ENCODE assay signal across 8 cellular contexts in genomic region chr1:39955547-39956539, GRCh38. TPM values are rescaled to one million over a fixed set of nuclear protein-coding genes. Genes with fewer than 3 reads are reported as not detected.
DNase-seq lines count a peak whose midpoint lies in the region; ATAC-seq and TF ChIP-seq lines count a peak whose summit lies in the region.

No MANE protein-coding gene starts in this region.

- CTCF ChIA-PET in SK-N-SH (lab: Yijun Ruan, JAX) = interaction anchor here (0.8 to 6.0 kb wide), 7 partner anchors 17 to 156 kb away, joined by 3 to 37 read pairs (median 4); partner anchors contain the start of gene MYCL

- in situ Hi-C loops in GM23248 (cut with MboI) = no loop called here

- peak overlapping the region; percentile 83 for H3K4me2 ChIP-seq in DND-41 (ENCODE audit: insufficient read depth, low read length)
- H3K4me2 ChIP-seq in GM23248 (ENCODE audit: unreplicated experiment) = peak overlapping the region; percentile 95
- peak overlapping the region; percentile 94 for H3K4me2 ChIP-seq in Loucy (ENCODE audit: low read depth, low read length, poor library complexity, severe bottlenecking)
- peak overlapping the region; percentile 99 for H3K4me2 ChIP-seq in SK-N-SH

- 13 to 14% methylated on average over 36 of the region's 36 CpGs for WGBS in GM23248 (ENCODE audit: low coverage in 1 of 2, low lambda C conversion rate in 2 of 2, missing lambda C conversion rate in 2 of 2), 2 experiments
- WGBS in SK-N-SH (ENCODE audit: low lambda C conversion rate) = 21% methylated on average over 21 of the region's 36 CpGs

- peak; percentile 43 for ATAC-seq in DND-41 (ENCODE audit: insufficient read depth, low read depth)
- no peak for ATAC-seq in left lobe of liver

- H3F3A ChIP-seq in GM23248 (ENCODE audit: insufficient read depth) (no peaks in the 10 kb centered on the region), Loucy (ENCODE audit: low read depth) (no peaks in the 10 kb centered on the region), SK-N-SH (replicated peaks; ENCODE audit: insufficient read depth) (no peaks in the 10 kb centered on the region)

- H3K27me3 ChIP-seq in DND-41 (ENCODE audit: insufficient read depth, low read length, poor library complexity) (peaks cover 16% of the 10 kb centered on the region), GM23248 (replicated peaks; ENCODE audit: insufficient read depth) (no peaks in the 10 kb centered on the region), Loucy (ENCODE audit: insufficient read depth, low read length, poor library complexity, severe bottlenecking) (no peaks in the 10 kb centered on the region), SK-N-SH (ENCODE audit: insufficient read depth) (no peaks in the 10 kb centered on the region), iPS-15b (ENCODE audit: control insufficient read depth, insufficient read depth, low read length) (peaks cover 34% of the 10 kb centered on the region)

- H3K27ac ChIP-seq in DND-41 (ENCODE audit: low read length) (peak overlapping the region; percentile 6; the same call in 1 of the 2 replicates), GM23248 (peak overlapping the region; percentile 26), SK-N-SH (ENCODE audit: low read depth in 2 of 2, low read length in 1 of 2) (peak overlapping the region in 1 of 2 experiments; percentile 40; a peak in 1 of 4 replicates)

- H3K4me1 ChIP-seq in DND-41 (ENCODE audit: insufficient read depth, low read length) (peaks cover 27% of the 10 kb centered on the region), GM23248 (ENCODE audit: insufficient read depth) (peaks cover 14% of the 10 kb centered on the region; the same call in 1 of the 2 replicates), Loucy (ENCODE audit: insufficient read depth, low read length, poor library complexity, severe bottlenecking) (peaks cover 17% of the 10 kb centered on the region), SK-N-SH (ENCODE audit: control insufficient read depth in 1 of 2, insufficient read depth in 2 of 2, low read depth in 1 of 2, low read length in 1 of 2) (peaks cover 0 to 27% of the 10 kb centered on the region in 2 experiments; a peak in 1 of 4 replicates), iPS-15b (ENCODE audit: control insufficient read depth, insufficient read depth, low read length) (no peaks in the 10 kb centered on the region)

- POLR2A ChIA-PET in SK-N-SH (lab: Yijun Ruan, JAX) = interaction anchor here (1.3 kb wide), 1 partner anchor 30 kb away, joined by 3 read pairs; no protein-coding TSS in a partner anchor

- no peak for TF ChIP-seq CTCF in DND-41 (IDR thresholded peaks at IDR 0.05; ENCODE audit: borderline replicate concordance, extremely low read depth, low read length, poor library complexity, severe bottlenecking)
- TF ChIP-seq CTCF in Loucy (conservative IDR thresholded peaks at IDR 0.05; ENCODE audit: low read length) = no peak
- no peak for TF ChIP-seq CTCF in SK-N-SH (IDR thresholded peaks at IDR 0.05)

- DNase-seq in DND-41 (peak; percentile 56), GM23248 (peak; percentile 84), SK-N-SH (peak; percentile 66), amniotic epithelial cell (ENCODE audit: low read depth) (peak; percentile 52), left lobe of liver (ENCODE audit: low spot score) (no peak)
- DNase-seq in stimulated activated CD4-positive, alpha-beta T cell treated with anti-CD3 and anti-CD28 coated beads, Interleukin-12 subunit alpha, Interleukin-12 subunit beta, amount 100 ng/mL, for 4 hours = peak; percentile 51

- H3K9ac ChIP-seq in DND-41 (ENCODE audit: low read depth, low read length) = peak overlapping the region; percentile 60
- peak overlapping the region; percentile 74 for H3K9ac ChIP-seq in GM23248
- H3K9ac ChIP-seq in Loucy (ENCODE audit: low read depth, low read length, poor library complexity, severe bottlenecking) = peak overlapping the region; percentile 59
- H3K9ac ChIP-seq in SK-N-SH = peak overlapping the region; percentile 71
- no peak overlapping the region for H3K9ac ChIP-seq in iPS-15b (ENCODE audit: low read depth, low read length)

- H3K4me3 ChIP-seq in DND-41 (ENCODE audit: low read depth in 1 of 2, low read length in 2 of 2) (peak overlapping the region; percentile 13 to 57; a peak in 3 of 4 replicates), GM23248 (peak overlapping the region; percentile 78), Loucy (ENCODE audit: low read length, poor library complexity, severe bottlenecking) (peak overlapping the region; percentile 82), SK-N-SH (ENCODE audit: low read depth in 2 of 2, low read length in 1 of 2) (peak overlapping the region; percentile 66 to 71), iPS-15b (ENCODE audit: low read depth, low read length) (peak overlapping the region; percentile 65)

- H3K36me3 ChIP-seq in DND-41 (ENCODE audit: insufficient read depth, low read length) = no peaks in the 10 kb centered on the region
- no peaks in the 10 kb centered on the region for H3K36me3 ChIP-seq in GM23248 (ENCODE audit: low read depth)
- no peaks in the 10 kb centered on the region for H3K36me3 ChIP-seq in Loucy (ENCODE audit: insufficient read depth, low read length)
- H3K36me3 ChIP-seq in SK-N-SH (replicated peaks in 1 of 2; ENCODE audit: control insufficient read depth in 1 of 2, insufficient read depth in 2 of 2, low read length in 1 of 2) = no peaks in the 10 kb centered on the region
- peaks cover 8% of the 10 kb centered on the region for H3K36me3 ChIP-seq in iPS-15b (ENCODE audit: control insufficient read depth, insufficient read depth, low read length)

- no peak for TF ChIP-seq EP300 in SK-N-SH (IDR thresholded peaks at IDR 0.05; ENCODE audit: borderline replicate concordance in 1 of 2, low read depth in 1 of 2, low read length in 1 of 2)

- H3K9me3 ChIP-seq in DND-41 (ENCODE audit: insufficient read depth, low read length, severe bottlenecking) (no peaks in the 10 kb centered on the region), GM23248 (ENCODE audit: low read depth) (no peaks in the 10 kb centered on the region), Loucy (ENCODE audit: insufficient read depth, low read depth, low read length) (no peaks in the 10 kb centered on the region), SK-N-SH (no peaks in the 10 kb centered on the region), iPS-15b (ENCODE audit: control insufficient read depth, insufficient read depth, low read length) (no peaks in the 10 kb centered on the region)

- H4K20me1 ChIP-seq in DND-41 (ENCODE audit: insufficient read depth, low read length) (peaks cover 5% of the 10 kb centered on the region; the same call in 1 of the 2 replicates), GM23248 (ENCODE audit: insufficient read depth) (no peaks in the 10 kb centered on the region), Loucy (ENCODE audit: insufficient read depth, low read length, poor library complexity, severe bottlenecking) (no peaks in the 10 kb centered on the region), SK-N-SH (ENCODE audit: insufficient read depth) (no peaks in the 10 kb centered on the region)

- TF ChIP-seq RAD21 in SK-N-SH (IDR thresholded peaks at IDR 0.05; ENCODE audit: low read length) = no peak

- H3K9me2 ChIP-seq in GM23248 (ENCODE audit: insufficient read depth) = no peaks in the 10 kb centered on the region
- H3K9me2 ChIP-seq in Loucy (replicated peaks; ENCODE audit: low read depth, low read length) = no peaks in the 10 kb centered on the region
- no peaks in the 10 kb centered on the region for H3K9me2 ChIP-seq in SK-N-SH

- H3K79me2 ChIP-seq in DND-41 (ENCODE audit: insufficient read depth, low read length) = no peaks in the 10 kb centered on the region
- H3K79me2 ChIP-seq in GM23248 (ENCODE audit: insufficient read depth) = no peaks in the 10 kb centered on the region
- H3K79me2 ChIP-seq in Loucy (ENCODE audit: insufficient read depth, low read length) = no peaks in the 10 kb centered on the region
- H3K79me2 ChIP-seq in SK-N-SH (ENCODE audit: insufficient read depth) = peaks cover 8% of the 10 kb centered on the region; the same call in 1 of the 2 replicates

- H2AFZ ChIP-seq in DND-41 (ENCODE audit: low read depth, low read length) (peak overlapping the region; percentile 69), GM23248 (peak overlapping the region; percentile 86), Loucy (ENCODE audit: low read length) (peak overlapping the region; percentile 93), SK-N-SH (ENCODE audit: low read depth) (peak overlapping the region; percentile 94)

TF ChIP-seq in SK-N-SH, 30 proteins besides CTCF, POLR2A, EP300 and RAD21:
- peak; percentile 18 for TF ChIP-seq CHD2 (IDR thresholded peaks at IDR 0.05; ENCODE audit: low read length, partially characterized antibody)
- no peak for TF ChIP-seq NFIC (IDR thresholded peaks at IDR 0.05; ENCODE audit: borderline replicate concordance)
- peak; percentile 82 for TF ChIP-seq MAX (IDR thresholded peaks at IDR 0.05; ENCODE audit: low read depth)
- TF ChIP-seq RFX5 (IDR thresholded peaks at IDR 0.05; ENCODE audit: low read length) = no peak
- no peak for TF ChIP-seq FOXJ3 (CRISPR knock-in tag; IDR thresholded peaks at IDR 0.05)
- peak; percentile 24; the same call in 1 of the 2 replicates for TF ChIP-seq FOSL2 (IDR thresholded peaks at IDR 0.05; ENCODE audit: borderline replicate concordance, low read depth)

RNA-seq across cellular contexts. Expression of gene MFSD2A, which starts 0.9 kb away (rescaled TPM):
- 4.6 and 9.4 TPM in 2 replicates for total RNA-seq in GM23248 (2014; rRNA removed; shearing (Covaris generic))
- polyA plus RNA-seq in GM23248 (2016; fragmentation: Nextera tagmentation; extraction: Ambion mirVana) (4.2 and 5.4 TPM in 2 replicates), SK-N-SH (2012; rRNA removed) (4.1 and 6.3 TPM in 2 replicates)
- 3.8 and 5.1 TPM in 2 replicates for polyA plus RNA-seq in SK-N-SH (2012; cell fraction: cytosol; rRNA removed)
- polyA plus RNA-seq in SK-N-SH (2012; cell fraction: nucleus; rRNA removed) = 13.6 and 17.5 TPM in 2 replicates
- 108 TPM for total RNA-seq in left lobe of liver

RNA-seq across cellular contexts. Expression of gene MYCL, which starts 54.1 kb away (rescaled TPM):
- 0.32 TPM in 1 of 2 replicates, not detected in the other for total RNA-seq in GM23248 (2014; rRNA removed; shearing (Covaris generic))
- polyA plus RNA-seq in GM23248 (2016; fragmentation: Nextera tagmentation; extraction: Ambion mirVana) = 0.34 TPM in 1 of 2 replicates, not detected in the other
- 0.48 and 0.57 TPM in 2 replicates for polyA plus RNA-seq in SK-N-SH (2012; rRNA removed)
- polyA plus RNA-seq in SK-N-SH (2012; cell fraction: cytosol; rRNA removed) = 0.42 and 0.46 TPM in 2 replicates
- 0.45 and 0.67 TPM in 2 replicates for polyA plus RNA-seq in SK-N-SH (2012; cell fraction: nucleus; rRNA removed)
- 14.7 TPM for total RNA-seq in left lobe of liver

Comparison
In these comparisons a context has a peak if more than half of its experiments do, and no peak if none do; other contexts are left out.
1. RNA of gene MFSD2A, which starts 0.9 kb away (total RNA-seq): 108 TPM in left lobe of liver (single experiment); 4.6 to 9.4 TPM in GM23248; every median in the first group is over 10 times any median in the second.
2. RNA of gene MYCL, which starts 54.1 kb away (total RNA-seq): 14.7 TPM in left lobe of liver (single experiment); 0.32 TPM in GM23248; every median in the first group is over 10 times any median in the second.
3. Peak in every context shown above with its lines, with median percentiles within 50 percentile points of each other: H2AFZ ChIP-seq, H3K4me2 ChIP-seq and H3K4me3 ChIP-seq.